12 cellular contexts compared by ENCODE assay signal in the genomic region with DNA sequence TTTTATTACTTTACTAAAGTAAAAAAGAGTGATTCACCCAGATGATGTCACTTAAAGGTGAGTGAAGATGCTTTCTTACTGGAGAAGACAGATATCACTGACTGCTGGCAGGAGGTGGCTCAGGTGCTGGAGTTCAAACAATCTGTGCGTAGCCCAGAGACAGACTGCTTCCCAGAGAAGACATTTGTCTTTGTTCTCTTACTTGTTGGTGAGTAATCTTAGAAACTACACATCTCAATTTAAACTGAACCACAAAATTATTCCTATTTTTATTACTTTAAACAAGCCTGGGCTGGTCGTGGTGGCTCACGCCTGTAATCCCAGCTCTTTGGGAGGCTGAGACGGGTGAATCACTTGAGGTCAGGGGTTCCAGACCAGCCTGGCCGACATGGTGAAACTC.
DNase-seq lines count a peak whose midpoint lies in the region; ATAC-seq and TF ChIP-seq lines count a peak whose summit lies in the region.
"Had no signal": no experiment of that assay in that cellular context is flagged by ENCODE, and none has a peak within 500 bp of the region (broad histone marks: within the 10 kb centered on the region; RNA-seq: fewer than 3 reads in every experiment).

No MANE protein-coding gene starts in this region.

- H3K36me3 ChIP-seq in mammary epithelial cell (ENCODE audit: insufficient read depth, low read length) = no peaks in the 10 kb centered on the region

- BruUV-seq in mammary epithelial cell (replicated peaks; lab: Mats Ljungman, UMichigan) = no TSS peak

- ATAC-seq in foreskin keratinocyte = peak; percentile 99
- ATAC-seq in HG03521 (IDR thresholded peaks at IDR 0.05; ENCODE audit: unreplicated experiment) = no peak
- ATAC-seq: HepG2 had no signal

- no peak overlapping the region for H2AFZ ChIP-seq in mammary epithelial cell (ENCODE audit: low read depth, low read length)

- 17% methylated on average over 5 of the region's 5 CpGs for WGBS in mammary epithelial cell (ENCODE audit: low coverage, missing lambda C conversion rate)

- dilution Hi-C loops in mammary epithelial cell (cut with HindIII; ENCODE audit: low sequenced_read_pairs) = no loop called here

- H3K9me3 ChIP-seq in mammary epithelial cell (replicated peaks; ENCODE audit: insufficient read depth, low read length) = no peaks in the 10 kb centered on the region

- peaks cover 11% of the 10 kb centered on the region for H3K4me1 ChIP-seq in mammary epithelial cell (ENCODE audit: insufficient read depth, low read length)
- peaks cover 7% of the 10 kb centered on the region for H3K4me1 ChIP-seq in foreskin keratinocyte
- H3K4me1 ChIP-seq: BLaER1 treated with 17β-estradiol and CSF1 and Interleukin-3, amounts not matched to agents 10 nM and 100 nM had no signal

- H3K4me2 ChIP-seq in mammary epithelial cell (ENCODE audit: insufficient read depth, low read depth, low read length) = no peak overlapping the region
- H3K4me2 ChIP-seq: BLaER1 treated with 17β-estradiol and CSF1 and Interleukin-3, amounts not matched to agents 10 nM and 100 nM had no signal

- CTCF ChIA-PET in mammary epithelial cell (lab: Charles Lee; ENCODE audit: low non-redundant PET) = no interaction called here

- no peaks in the 10 kb centered on the region for H3K79me2 ChIP-seq in mammary epithelial cell (ENCODE audit: insufficient read depth, low read length)

- intact Hi-C loops in mammary epithelial cell (cut with micrococcal nuclease) = no loop called here

- no peaks in the 10 kb centered on the region for H3K27me3 ChIP-seq in mammary epithelial cell (ENCODE audit: insufficient read depth, low read length)
- no peaks in the 10 kb centered on the region for H3K27me3 ChIP-seq in foreskin keratinocyte
- H3K27me3 ChIP-seq: BLaER1 treated with 17β-estradiol and CSF1 and Interleukin-3, amounts not matched to agents 10 nM and 100 nM had no signal

- no peak overlapping the region for H3K4me3 ChIP-seq in mammary epithelial cell (replicated peaks in 1 of 3; ENCODE audit: insufficient read depth in 1 of 3, low read depth in 2 of 3, low read length in 3 of 3)
- H3K4me3 ChIP-seq: BLaER1 treated with 17β-estradiol and CSF1 and Interleukin-3, amounts not matched to agents 10 nM and 100 nM had no signal

- no peak for TF ChIP-seq CTCF in mammary epithelial cell (conservative IDR thresholded peaks at IDR 0.05 in 1 of 2, IDR thresholded peaks at IDR 0.05 in 1 of 2; ENCODE audit: extremely low read depth in 1 of 2, insufficient read depth in 1 of 2, low read depth in 1 of 2, low read length in 2 of 2)
- no peak for TF ChIP-seq CTCF in foreskin keratinocyte (conservative IDR thresholded peaks at IDR 0.05)
- TF ChIP-seq CTCF in GM10266 (IDR thresholded peaks at IDR 0.05; ENCODE audit: control insufficient read depth, insufficient read depth, low read depth, missing control alignments) = no peak

- peak; percentile 2 for DNase-seq in ELR (ENCODE audit: low read depth)
- peak; percentile 4 for DNase-seq in LHCN-M2 (ENCODE audit: low read depth)
- peak; percentile 92 for DNase-seq in mammary epithelial cell
- DNase-seq in foreskin keratinocyte = peak; percentile 80 to 89
- no peak for DNase-seq in GM10266 (ENCODE audit: extremely low spot score)
- DNase-seq in DMS 273 (lab: John Stamatoyannopoulos, UW; ENCODE audit: unreplicated experiment) = no peak
- DNase-seq: ACHN; CD4-positive, CD25-positive, alpha-beta regulatory T cell; DMS 273 treated with DMSO at 0.1 percent for 48 hours had no signal

- H3K9ac ChIP-seq in mammary epithelial cell (ENCODE audit: insufficient read depth, low read length) = no peak overlapping the region
- H3K9ac ChIP-seq: BLaER1 treated with 17β-estradiol and CSF1 and Interleukin-3, amounts not matched to agents 10 nM and 100 nM had no signal

- H4K20me1 ChIP-seq in mammary epithelial cell (ENCODE audit: insufficient read depth, low read length) = no peaks in the 10 kb centered on the region
- H4K20me1 ChIP-seq: BLaER1 treated with 17β-estradiol and CSF1 and Interleukin-3, amounts not matched to agents 10 nM and 100 nM had no signal

- peak overlapping the region; percentile 30 for H3K27ac ChIP-seq in mammary epithelial cell (ENCODE audit: insufficient read depth, low read depth, low read length)
- H3K27ac ChIP-seq in foreskin keratinocyte = peak overlapping the region; percentile 16
- H3K27ac ChIP-seq: BLaER1 treated with 17β-estradiol and CSF1 and Interleukin-3, amounts not matched to agents 10 nM and 100 nM had no signal

- in situ Hi-C loops in mammary epithelial cell (cut with MboI; ENCODE audit: low sequenced_read_pairs in 2 of 2) = no loop called here

Comparison
In these comparisons a context has a peak if more than half of its experiments do, and no peak if none do; other contexts are left out.
1. DNase-seq: peak in ELR (single experiment), LHCN-M2 (single experiment), mammary epithelial cell (single experiment) and foreskin keratinocyte (2 of 2); none in GM10266 (single experiment) and DMS 273 (single experiment).